25 cellular contexts compared by ENCODE assay signal in the genomic region with DNA sequence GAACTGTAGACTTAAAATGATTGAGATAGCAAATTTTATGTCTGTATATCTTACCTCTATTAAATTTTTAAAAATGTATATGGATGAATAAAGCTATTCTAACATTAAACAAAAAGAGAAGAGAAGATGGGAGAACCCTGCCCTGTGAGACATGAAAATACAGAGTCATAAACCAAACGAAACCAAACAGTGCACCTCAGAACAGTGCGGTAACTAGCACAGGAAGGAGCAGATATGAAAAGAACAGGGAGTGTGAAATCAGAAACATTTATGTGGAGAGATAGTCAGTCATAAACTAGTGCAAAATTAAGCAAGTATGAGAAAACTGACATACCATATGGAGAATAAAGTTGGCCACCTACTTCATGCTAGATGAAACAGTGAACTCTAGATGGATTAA.
A peak's percentile ranks its signal among the peaks of the same experiment; 100 is the strongest.
DNase-seq lines count a peak whose midpoint lies in the region; ATAC-seq, FAIRE-seq and TF ChIP-seq lines count a peak whose summit lies in the region.
"Had no signal": no experiment of that assay in that cellular context is flagged by ENCODE, and none has a peak within 500 bp of the region (broad histone marks: within the 10 kb centered on the region; RNA-seq: fewer than 3 reads in every experiment).

No MANE protein-coding gene starts in this region.

- FAIRE-seq in GM18507 (lab: Jason Lieb, UNC), result no peak
- FAIRE-seq: H1 had no signal

- peaks cover 13% of the 10 kb centered on the region for H3K4me1 Mint-ChIP-seq in activated CD4-positive, alpha-beta T cell treated with anti-CD3 and anti-CD28 coated beads, Interleukin-2, amount 10 ng/mL, durations not matched to agents 24 days and 14 days
- H3K4me1 Mint-ChIP-seq in activated T-helper 2 cell treated with anti-CD3 and anti-CD28 coated beads, Interferon-gamma antibody, Interleukin-2, Interleukin-4, amounts not matched to agents 10 μg/mL and 5 μg/mL and 100 μg/mL, durations not matched to agents 14 hours and 24 hours and 36 hours (ENCODE audit: low read depth), result peaks cover 35% of the 10 kb centered on the region
- peaks cover 23 to 37% of the 10 kb centered on the region in 2 donors for H3K4me1 Mint-ChIP-seq in natural killer cell
- H3K4me1 Mint-ChIP-seq: WTC11 had no signal

- TF ChIP-seq CTCF in natural killer cell (IDR thresholded peaks at IDR 0.05), result no peak

- DNase-seq in activated CD4-positive, alpha-beta T cell treated with anti-CD3 and anti-CD28 coated beads, Interleukin-2, amount 10 ng/mL, durations not matched to agents 24 days and 14 days, result peak; percentile 60
- DNase-seq in activated CD4-positive, alpha-beta T cell treated with anti-CD3 and anti-CD28 coated beads, Interleukin-2, amount 50 U/mL, for 4 hours, result no peak
- peak; percentile 11 for DNase-seq in GM18507 (ENCODE audit: extremely low spot score, insufficient read length, low read depth)
- no peak for DNase-seq in activated T-helper 2 cell treated with anti-CD3 and anti-CD28 coated beads, Interferon-gamma antibody, Interleukin-2, Interleukin-4, amounts not matched to agents 10 μg/mL and 5 μg/mL and 100 μg/mL, durations not matched to agents 14 hours and 24 hours and 36 hours (ENCODE audit: low spot score)
- no peak for DNase-seq in natural killer cell
- no peak for DNase-seq in NCI-H226
- DNase-seq in ureter (ENCODE audit: low spot score), result no peak
- DNase-seq: AML-193; central memory CD4-positive, alpha-beta T cell; DMS53; dorsolateral prefrontal cortex; GF-D8; lower lobe of right lung; NCI-H2081 treated with DMSO at 0.1 percent for 48 hours; OCI-M1; posterior cingulate gyrus; right lobe of liver; T-helper 9 cell; tibial artery had no signal

- ATAC-seq in natural killer cell (peak; percentile 83 to 94 (median 93)), GM18861 (IDR thresholded peaks at IDR 0.05; ENCODE audit: unreplicated experiment) (no peak)
- ATAC-seq: lower lobe of right lung, right lobe of liver, Right ventricle myocardium inferior, WTC11 had no signal

- peaks cover 2% of the 10 kb centered on the region for H3K36me3 Mint-ChIP-seq in activated CD4-positive, alpha-beta T cell treated with anti-CD3 and anti-CD28 coated beads, Interleukin-2, amount 10 ng/mL, durations not matched to agents 24 days and 14 days (ENCODE audit: low read depth)
- H3K36me3 Mint-ChIP-seq in activated T-helper 2 cell treated with anti-CD3 and anti-CD28 coated beads, Interferon-gamma antibody, Interleukin-2, Interleukin-4, amounts not matched to agents 10 μg/mL and 5 μg/mL and 100 μg/mL, durations not matched to agents 14 hours and 24 hours and 36 hours (ENCODE audit: low read depth), result peaks cover 5% of the 10 kb centered on the region
- H3K36me3 Mint-ChIP-seq in natural killer cell, result no peaks in the 10 kb centered on the region

- no peaks in the 10 kb centered on the region for H3K27me3 Mint-ChIP-seq in activated CD4-positive, alpha-beta T cell treated with anti-CD3 and anti-CD28 coated beads, Interleukin-2, amount 10 ng/mL, durations not matched to agents 24 days and 14 days
- H3K27me3 Mint-ChIP-seq in activated T-helper 2 cell treated with anti-CD3 and anti-CD28 coated beads, Interferon-gamma antibody, Interleukin-2, Interleukin-4, amounts not matched to agents 10 μg/mL and 5 μg/mL and 100 μg/mL, durations not matched to agents 14 hours and 24 hours and 36 hours (ENCODE audit: low read depth), result peaks cover 1% of the 10 kb centered on the region
- H3K27me3 Mint-ChIP-seq in natural killer cell (ENCODE audit: low read depth in 2 of 2), result no peaks in the 10 kb centered on the region
- H3K27me3 Mint-ChIP-seq: IgD-negative memory B cell; stimulated activated naive CD8-positive, alpha-beta T cell treated with anti-CD3 and anti-CD28 coated beads, Interleukin-15, Interleukin-2, amounts not matched to agents 100 ng/mL and 50 ng/mL, for 24 hours had no signal

- no peaks in the 10 kb centered on the region for H3K9me3 Mint-ChIP-seq in activated CD4-positive, alpha-beta T cell treated with anti-CD3 and anti-CD28 coated beads, Interleukin-2, amount 10 ng/mL, durations not matched to agents 24 days and 14 days
- H3K9me3 Mint-ChIP-seq in activated T-helper 2 cell treated with anti-CD3 and anti-CD28 coated beads, Interferon-gamma antibody, Interleukin-2, Interleukin-4, amounts not matched to agents 10 μg/mL and 5 μg/mL and 100 μg/mL, durations not matched to agents 14 hours and 24 hours and 36 hours, result no peaks in the 10 kb centered on the region
- no peaks in the 10 kb centered on the region for H3K9me3 Mint-ChIP-seq in natural killer cell
- H3K9me3 Mint-ChIP-seq: stimulated activated naive CD8-positive, alpha-beta T cell treated with anti-CD3 and anti-CD28 coated beads, Interleukin-15, Interleukin-2, amounts not matched to agents 100 ng/mL and 50 ng/mL, for 24 hours; WTC11 had no signal

- H3K4me3 Mint-ChIP-seq in activated CD4-positive, alpha-beta T cell treated with anti-CD3 and anti-CD28 coated beads, Interleukin-2, amount 10 ng/mL, durations not matched to agents 24 days and 14 days, result no peak overlapping the region
- no peak overlapping the region for H3K4me3 Mint-ChIP-seq in activated T-helper 2 cell treated with anti-CD3 and anti-CD28 coated beads, Interferon-gamma antibody, Interleukin-2, Interleukin-4, amounts not matched to agents 10 μg/mL and 5 μg/mL and 100 μg/mL, durations not matched to agents 14 hours and 24 hours and 36 hours (ENCODE audit: low read depth)
- peak overlapping the region; percentile 37 for H3K4me3 Mint-ChIP-seq in natural killer cell
- H3K4me3 Mint-ChIP-seq: stimulated activated naive CD8-positive, alpha-beta T cell treated with anti-CD3 and anti-CD28 coated beads, Interleukin-15, Interleukin-2, amounts not matched to agents 100 ng/mL and 50 ng/mL, for 24 hours; WTC11 had no signal

- intact Hi-C loops in activated CD4-positive, alpha-beta T cell treated with anti-CD3 and anti-CD28 coated beads, Interleukin-2, amount 10 ng/mL, durations not matched to agents 24 days and 14 days (cut with micrococcal nuclease), result no loop called here
- intact Hi-C loops in activated T-helper 2 cell treated with anti-CD3 and anti-CD28 coated beads, Interferon-gamma antibody, Interleukin-2, Interleukin-4, amounts not matched to agents 10 μg/mL and 5 μg/mL and 100 μg/mL, durations not matched to agents 14 hours and 24 hours and 36 hours (cut with micrococcal nuclease), result loop anchor here (2.0 kb wide), 1 partner anchor 101 kb away; no protein-coding TSS in a partner anchor
- intact Hi-C loops in natural killer cell (cut with micrococcal nuclease), result no loop called here

- peak overlapping the region; percentile 27 for H3K27ac Mint-ChIP-seq in activated CD4-positive, alpha-beta T cell treated with anti-CD3 and anti-CD28 coated beads, Interleukin-2, amount 10 ng/mL, durations not matched to agents 24 days and 14 days
- peak overlapping the region; percentile 43 for H3K27ac Mint-ChIP-seq in activated T-helper 2 cell treated with anti-CD3 and anti-CD28 coated beads, Interferon-gamma antibody, Interleukin-2, Interleukin-4, amounts not matched to agents 10 μg/mL and 5 μg/mL and 100 μg/mL, durations not matched to agents 14 hours and 24 hours and 36 hours
- peak overlapping the region in 1 of 2 donors; percentile 11 for H3K27ac Mint-ChIP-seq in natural killer cell
- H3K27ac Mint-ChIP-seq: IgD-negative memory B cell; stimulated activated naive CD8-positive, alpha-beta T cell treated with anti-CD3 and anti-CD28 coated beads, Interleukin-15, Interleukin-2, amounts not matched to agents 100 ng/mL and 50 ng/mL, for 24 hours; WTC11 had no signal

Comparison
In these comparisons a context has a peak if more than half of its experiments do, and no peak if none do; other contexts are left out.
1. DNase-seq: peak in activated CD4-positive, alpha-beta T cell treated with anti-CD3 and anti-CD28 coated beads, Interleukin-2, amount 10 ng/mL, durations not matched to agents 24 days and 14 days (single experiment) and GM18507 (single experiment); none in activated CD4-positive, alpha-beta T cell treated with anti-CD3 and anti-CD28 coated beads, Interleukin-2, amount 50 U/mL, for 4 hours (0 of 2), activated T-helper 2 cell treated with anti-CD3 and anti-CD28 coated beads, Interferon-gamma antibody, Interleukin-2, Interleukin-4, amounts not matched to agents 10 μg/mL and 5 μg/mL and 100 μg/mL, durations not matched to agents 14 hours and 24 hours and 36 hours (single experiment), natural killer cell (single experiment), NCI-H226 (single experiment) and ureter (single experiment).